20 cellular contexts compared by ENCODE assay signal in genomic region chr1:95048332-95048731, GRCh38. TPM values are rescaled to one million over a fixed set of nuclear protein-coding genes. Genes with fewer than 3 reads are reported as not detected.
DNase-seq lines count a peak whose midpoint lies in the region; ATAC-seq and TF ChIP-seq lines count a peak whose summit lies in the region.
"Had no signal": no experiment of that assay in that cellular context is flagged by ENCODE, and none has a peak within 500 bp of the region (broad histone marks: within the 10 kb centered on the region; RNA-seq: fewer than 3 reads in every experiment).

No MANE protein-coding gene starts in this region.

- ATAC-seq in left lung = no peak
- ATAC-seq: GM12878, GM23338, HepG2 had no signal

- H3K9ac ChIP-seq in SK-N-MC (ENCODE audit: insufficient read length) = peak overlapping the region; percentile 35
- H3K9ac ChIP-seq: BLaER1 had no signal

- peak overlapping the region; percentile 88 for H3K27ac ChIP-seq in SK-N-MC
- H3K27ac ChIP-seq in transverse colon = peak overlapping the region in 2 of 4 donors; percentile 39 to 50
- no peak overlapping the region for H3K27ac ChIP-seq in left lung
- H3K27ac ChIP-seq: BLaER1 had no signal

- DNase-seq in SK-N-MC (ENCODE audit: low read depth, low spot score) = no peak
- peak; percentile 14 for DNase-seq in foreskin melanocyte
- peak; percentile 33 for DNase-seq in medulla oblongata (ENCODE audit: extremely low spot score)
- DNase-seq in transverse colon = peak; percentile 21
- DNase-seq in left lung = no peak
- no peak for DNase-seq in stimulated activated CD4-positive, alpha-beta T cell treated with anti-CD3 and anti-CD28 coated beads, Interleukin-15, amount 100 ng/mL, for 24 hours
- no peak for DNase-seq in NCI-H1092 (lab: John Stamatoyannopoulos, UW)
- no peak for DNase-seq in NCI-H1092 treated with DMSO at 0.1 percent for 48 hours (lab: John Stamatoyannopoulos, UW)
- DNase-seq: ACHN; AML-193; CD4-positive, alpha-beta memory T cell; DMS153; DMS79; GF-D8; HCEC 1CT; KBM-7 had no signal

- in situ Hi-C loops in transverse colon (cut with MboI; ENCODE audit: low pct_ligation_motif_present in 1 of 4, low pct_unique_long_range_greater_than_20kb in 1 of 4, low sequenced_read_pairs in 3 of 4) = loop anchor here (10.0 to 25.0 kb wide), 4 partner anchors 111 to 536 kb away; partner anchors contain the start of genes CNN3 (in 1 of the 4) and F3 (in 1 of the 4)

- H3K27me3 ChIP-seq in transverse colon (no peaks in the 10 kb centered on the region), left lung (no peaks in the 10 kb centered on the region)
- H3K27me3 ChIP-seq: BLaER1 had no signal

- intact Hi-C loops in transverse colon (cut with DNase I; ENCODE audit: low total_unique reads) = no loop called here
- intact Hi-C loops in left lung (cut with DNase I) = no loop called here

- H3K4me1 ChIP-seq in transverse colon = peaks cover 0 to 16% (median 7%) of the 10 kb centered on the region in 4 donors
- peaks cover 0 to 4% of the 10 kb centered on the region in 2 donors for H3K4me1 ChIP-seq in left lung
- H3K4me1 ChIP-seq: BLaER1 had no signal

- H3K4me3 ChIP-seq in SK-N-MC = peak overlapping the region; percentile 45
- no peak overlapping the region for H3K4me3 ChIP-seq in transverse colon
- no peak overlapping the region for H3K4me3 ChIP-seq in left lung
- H3K4me3 ChIP-seq: BLaER1, GM12878, GM23338 had no signal

- no peak for TF ChIP-seq POLR2A in transverse colon (IDR thresholded peaks at IDR 0.05)

- no peaks in the 10 kb centered on the region for H3K36me3 ChIP-seq in SK-N-MC (ENCODE audit: insufficient read depth, low read length)
- H3K36me3 ChIP-seq in transverse colon = no peaks in the 10 kb centered on the region
- no peaks in the 10 kb centered on the region for H3K36me3 ChIP-seq in left lung
- H3K36me3 ChIP-seq: BLaER1 had no signal

- TF ChIP-seq CTCF in transverse colon (IDR thresholded peaks at IDR 0.05) (no peak), left lung (IDR thresholded peaks at IDR 0.05) (no peak)

- H3K9me3 ChIP-seq in SK-N-MC (ENCODE audit: low read depth, low read length) (no peaks in the 10 kb centered on the region), transverse colon (no peaks in the 10 kb centered on the region), left lung (no peaks in the 10 kb centered on the region)
- H3K9me3 ChIP-seq: BLaER1 had no signal

- WGBS in transverse colon (ENCODE audit: low coverage in 1 of 2), 2 donors = 39 to 54% methylated on average over 3 of the region's 3 CpGs

- no peak for TF ChIP-seq EP300 in transverse colon (IDR thresholded peaks at IDR 0.05; ENCODE audit: low read depth)

RNA-seq across cellular contexts. Expression of gene ALG14, which starts 24.4 kb away (rescaled TPM):
- total RNA-seq in transverse colon (1 to 10 TPM in 3 of 4 donors, under 1 TPM in 1; 0.40 to 2.3 (median 2.2) TPM), left lung (1 to 10 TPM; 5.1 to 7.9 TPM)

Comparison
In these comparisons a context has a peak if more than half of its experiments do, and no peak if none do; other contexts are left out.
1. DNase-seq: peak in foreskin melanocyte (single experiment), medulla oblongata (single experiment) and transverse colon (single experiment); none in SK-N-MC (single experiment), left lung (0 of 2), stimulated activated CD4-positive, alpha-beta T cell treated with anti-CD3 and anti-CD28 coated beads, Interleukin-15, amount 100 ng/mL, for 24 hours (single experiment), NCI-H1092 (single experiment) and NCI-H1092 treated with DMSO at 0.1 percent for 48 hours (single experiment).